1 cellular context compared by ENCODE assay signal in genomic region chr22:31489632-31490495, GRCh38.
A peak's percentile ranks its signal among the peaks of the same experiment; 100 is the strongest.
TF ChIP-seq lines count a peak whose summit lies in the region.

Gene EIF4ENIF1, minus strand, starts transcription at chr22:31489842. Its CDS starts 1,124 bp downstream, at chr22:31488718.

TF ChIP-seq in HepG2, 621 proteins besides CTCF, POLR2A, EP300 and RAD21 (continued from another document and continues in another):
- TF ChIP-seq, protein P1, sequence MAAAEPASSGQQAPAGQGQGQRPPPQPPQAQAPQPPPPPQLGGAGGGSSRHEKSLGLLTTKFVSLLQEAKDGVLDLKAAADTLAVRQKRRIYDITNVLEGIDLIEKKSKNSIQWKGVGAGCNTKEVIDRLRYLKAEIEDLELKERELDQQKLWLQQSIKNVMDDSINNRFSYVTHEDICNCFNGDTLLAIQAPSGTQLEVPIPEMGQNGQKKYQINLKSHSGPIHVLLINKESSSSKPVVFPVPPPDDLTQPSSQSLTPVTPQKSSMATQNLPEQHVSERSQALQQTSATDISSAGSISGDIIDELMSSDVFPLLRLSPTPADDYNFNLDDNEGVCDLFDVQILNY (CRISPR knock-in tag; conservative IDR thresholded peaks at IDR 0.05): peak; percentile 72; the same call in 1 of the 2 replicates
- TF ChIP-seq ARNT2 (CRISPR knock-in tag; IDR thresholded peaks at IDR 0.05; ENCODE audit: low read depth) (peak; percentile 72), ZNF30 (CRISPR knock-in tag; IDR thresholded peaks at IDR 0.05) (no peak), HNF1A (IDR thresholded peaks at IDR 0.05; ENCODE audit: low read depth) (no peak), HNF1A (CRISPR knock-in tag; IDR thresholded peaks at IDR 0.05; ENCODE audit: borderline replicate concordance) (peak; percentile 62; the same call in 1 of the 2 replicates), ZNF512B (CRISPR knock-in tag; IDR thresholded peaks at IDR 0.05; ENCODE audit: borderline replicate concordance) (no peak), POLR2AphosphoS2 (IDR thresholded peaks at IDR 0.05; ENCODE audit: low read depth, low read length) (no peak), ZNF331 (CRISPR knock-in tag; IDR thresholded peaks at IDR 0.05) (no peak), CREBL2 (CRISPR knock-in tag; IDR thresholded peaks at IDR 0.05; ENCODE audit: borderline replicate concordance) (peak; percentile 79; the same call in 1 of the 2 replicates), ATF7 (IDR thresholded peaks at IDR 0.05) (no peak), ATF7 (CRISPR knock-in tag; IDR thresholded peaks at IDR 0.05) (no peak), RARA (CRISPR knock-in tag; IDR thresholded peaks at IDR 0.05) (peak; percentile 12), ZNF724P (CRISPR knock-in tag; IDR thresholded peaks at IDR 0.05; ENCODE audit: borderline replicate concordance) (no peak; the same call in 1 of the 2 replicates), ELF1 (CRISPR knock-in tag; IDR thresholded peaks at IDR 0.05) (no peak), MTA3 (CRISPR knock-in tag; IDR thresholded peaks at IDR 0.05) (no peak), NFE2L2 (IDR thresholded peaks at IDR 0.05; ENCODE audit: low read length) (no peak), NFKBIZ (CRISPR knock-in tag; IDR thresholded peaks at IDR 0.05) (peak; percentile 59; the same call in 1 of the 2 replicates), FOXA3 (CRISPR knock-in tag; IDR thresholded peaks at IDR 0.05) (no peak), NAIF1 (CRISPR knock-in tag; IDR thresholded peaks at IDR 0.05; ENCODE audit: borderline replicate concordance) (no peak), MXD3 (CRISPR knock-in tag; IDR thresholded peaks at IDR 0.05) (peak; percentile 79; the same call in 1 of the 2 replicates), SYNCRIP (IDR thresholded peaks at IDR 0.05; ENCODE audit: insufficient read depth, low read depth, low read length) (no peak), SRY (CRISPR knock-in tag; IDR thresholded peaks at IDR 0.05) (peak; percentile 73; the same call in 1 of the 2 replicates), TEAD2 (CRISPR knock-in tag; IDR thresholded peaks at IDR 0.05) (no peak), EED (CRISPR knock-in tag; IDR thresholded peaks at IDR 0.05) (peak; percentile 83; the same call in 1 of the 2 replicates), PHF21A (CRISPR knock-in tag; IDR thresholded peaks at IDR 0.05) (peak; percentile 80)
- TF ChIP-seq, protein P2, sequence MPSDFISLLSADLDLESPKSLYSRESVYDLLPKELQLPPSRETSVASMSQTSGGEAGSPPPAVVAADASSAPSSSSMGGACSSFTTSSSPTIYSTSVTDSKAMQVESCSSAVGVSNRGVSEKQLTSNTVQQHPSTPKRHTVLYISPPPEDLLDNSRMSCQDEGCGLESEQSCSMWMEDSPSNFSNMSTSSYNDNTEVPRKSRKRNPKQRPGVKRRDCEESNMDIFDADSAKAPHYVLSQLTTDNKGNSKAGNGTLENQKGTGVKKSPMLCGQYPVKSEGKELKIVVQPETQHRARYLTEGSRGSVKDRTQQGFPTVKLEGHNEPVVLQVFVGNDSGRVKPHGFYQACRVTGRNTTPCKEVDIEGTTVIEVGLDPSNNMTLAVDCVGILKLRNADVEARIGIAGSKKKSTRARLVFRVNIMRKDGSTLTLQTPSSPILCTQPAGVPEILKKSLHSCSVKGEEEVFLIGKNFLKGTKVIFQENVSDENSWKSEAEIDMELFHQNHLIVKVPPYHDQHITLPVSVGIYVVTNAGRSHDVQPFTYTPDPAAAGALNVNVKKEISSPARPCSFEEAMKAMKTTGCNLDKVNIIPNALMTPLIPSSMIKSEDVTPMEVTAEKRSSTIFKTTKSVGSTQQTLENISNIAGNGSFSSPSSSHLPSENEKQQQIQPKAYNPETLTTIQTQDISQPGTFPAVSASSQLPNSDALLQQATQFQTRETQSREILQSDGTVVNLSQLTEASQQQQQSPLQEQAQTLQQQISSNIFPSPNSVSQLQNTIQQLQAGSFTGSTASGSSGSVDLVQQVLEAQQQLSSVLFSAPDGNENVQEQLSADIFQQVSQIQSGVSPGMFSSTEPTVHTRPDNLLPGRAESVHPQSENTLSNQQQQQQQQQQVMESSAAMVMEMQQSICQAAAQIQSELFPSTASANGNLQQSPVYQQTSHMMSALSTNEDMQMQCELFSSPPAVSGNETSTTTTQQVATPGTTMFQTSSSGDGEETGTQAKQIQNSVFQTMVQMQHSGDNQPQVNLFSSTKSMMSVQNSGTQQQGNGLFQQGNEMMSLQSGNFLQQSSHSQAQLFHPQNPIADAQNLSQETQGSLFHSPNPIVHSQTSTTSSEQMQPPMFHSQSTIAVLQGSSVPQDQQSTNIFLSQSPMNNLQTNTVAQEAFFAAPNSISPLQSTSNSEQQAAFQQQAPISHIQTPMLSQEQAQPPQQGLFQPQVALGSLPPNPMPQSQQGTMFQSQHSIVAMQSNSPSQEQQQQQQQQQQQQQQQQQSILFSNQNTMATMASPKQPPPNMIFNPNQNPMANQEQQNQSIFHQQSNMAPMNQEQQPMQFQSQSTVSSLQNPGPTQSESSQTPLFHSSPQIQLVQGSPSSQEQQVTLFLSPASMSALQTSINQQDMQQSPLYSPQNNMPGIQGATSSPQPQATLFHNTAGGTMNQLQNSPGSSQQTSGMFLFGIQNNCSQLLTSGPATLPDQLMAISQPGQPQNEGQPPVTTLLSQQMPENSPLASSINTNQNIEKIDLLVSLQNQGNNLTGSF (CRISPR knock-in tag; IDR thresholded peaks at IDR 0.05): no peak
- TF ChIP-seq, protein P3, sequence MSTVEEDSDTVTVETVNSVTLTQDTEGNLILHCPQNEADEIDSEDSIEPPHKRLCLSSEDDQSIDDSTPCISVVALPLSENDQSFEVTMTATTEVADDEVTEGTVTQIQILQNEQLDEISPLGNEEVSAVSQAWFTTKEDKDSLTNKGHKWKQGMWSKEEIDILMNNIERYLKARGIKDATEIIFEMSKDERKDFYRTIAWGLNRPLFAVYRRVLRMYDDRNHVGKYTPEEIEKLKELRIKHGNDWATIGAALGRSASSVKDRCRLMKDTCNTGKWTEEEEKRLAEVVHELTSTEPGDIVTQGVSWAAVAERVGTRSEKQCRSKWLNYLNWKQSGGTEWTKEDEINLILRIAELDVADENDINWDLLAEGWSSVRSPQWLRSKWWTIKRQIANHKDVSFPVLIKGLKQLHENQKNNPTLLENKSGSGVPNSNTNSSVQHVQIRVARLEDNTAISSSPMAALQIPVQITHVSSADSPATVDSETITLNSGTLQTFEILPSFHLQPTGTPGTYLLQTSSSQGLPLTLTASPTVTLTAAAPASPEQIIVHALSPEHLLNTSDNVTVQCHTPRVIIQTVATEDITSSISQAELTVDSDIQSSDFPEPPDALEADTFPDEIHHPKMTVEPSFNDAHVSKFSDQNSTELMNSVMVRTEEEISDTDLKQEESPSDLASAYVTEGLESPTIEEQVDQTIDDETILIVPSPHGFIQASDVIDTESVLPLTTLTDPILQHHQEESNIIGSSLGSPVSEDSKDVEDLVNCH (CRISPR knock-in tag; IDR thresholded peaks at IDR 0.05): peak; percentile 93; the same call in 1 of the 2 replicates
- TF ChIP-seq, protein P4, sequence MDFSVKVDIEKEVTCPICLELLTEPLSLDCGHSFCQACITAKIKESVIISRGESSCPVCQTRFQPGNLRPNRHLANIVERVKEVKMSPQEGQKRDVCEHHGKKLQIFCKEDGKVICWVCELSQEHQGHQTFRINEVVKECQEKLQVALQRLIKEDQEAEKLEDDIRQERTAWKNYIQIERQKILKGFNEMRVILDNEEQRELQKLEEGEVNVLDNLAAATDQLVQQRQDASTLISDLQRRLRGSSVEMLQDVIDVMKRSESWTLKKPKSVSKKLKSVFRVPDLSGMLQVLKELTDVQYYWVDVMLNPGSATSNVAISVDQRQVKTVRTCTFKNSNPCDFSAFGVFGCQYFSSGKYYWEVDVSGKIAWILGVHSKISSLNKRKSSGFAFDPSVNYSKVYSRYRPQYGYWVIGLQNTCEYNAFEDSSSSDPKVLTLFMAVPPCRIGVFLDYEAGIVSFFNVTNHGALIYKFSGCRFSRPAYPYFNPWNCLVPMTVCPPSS (IDR thresholded peaks at IDR 0.05): no peak
- TF ChIP-seq, protein P5, sequence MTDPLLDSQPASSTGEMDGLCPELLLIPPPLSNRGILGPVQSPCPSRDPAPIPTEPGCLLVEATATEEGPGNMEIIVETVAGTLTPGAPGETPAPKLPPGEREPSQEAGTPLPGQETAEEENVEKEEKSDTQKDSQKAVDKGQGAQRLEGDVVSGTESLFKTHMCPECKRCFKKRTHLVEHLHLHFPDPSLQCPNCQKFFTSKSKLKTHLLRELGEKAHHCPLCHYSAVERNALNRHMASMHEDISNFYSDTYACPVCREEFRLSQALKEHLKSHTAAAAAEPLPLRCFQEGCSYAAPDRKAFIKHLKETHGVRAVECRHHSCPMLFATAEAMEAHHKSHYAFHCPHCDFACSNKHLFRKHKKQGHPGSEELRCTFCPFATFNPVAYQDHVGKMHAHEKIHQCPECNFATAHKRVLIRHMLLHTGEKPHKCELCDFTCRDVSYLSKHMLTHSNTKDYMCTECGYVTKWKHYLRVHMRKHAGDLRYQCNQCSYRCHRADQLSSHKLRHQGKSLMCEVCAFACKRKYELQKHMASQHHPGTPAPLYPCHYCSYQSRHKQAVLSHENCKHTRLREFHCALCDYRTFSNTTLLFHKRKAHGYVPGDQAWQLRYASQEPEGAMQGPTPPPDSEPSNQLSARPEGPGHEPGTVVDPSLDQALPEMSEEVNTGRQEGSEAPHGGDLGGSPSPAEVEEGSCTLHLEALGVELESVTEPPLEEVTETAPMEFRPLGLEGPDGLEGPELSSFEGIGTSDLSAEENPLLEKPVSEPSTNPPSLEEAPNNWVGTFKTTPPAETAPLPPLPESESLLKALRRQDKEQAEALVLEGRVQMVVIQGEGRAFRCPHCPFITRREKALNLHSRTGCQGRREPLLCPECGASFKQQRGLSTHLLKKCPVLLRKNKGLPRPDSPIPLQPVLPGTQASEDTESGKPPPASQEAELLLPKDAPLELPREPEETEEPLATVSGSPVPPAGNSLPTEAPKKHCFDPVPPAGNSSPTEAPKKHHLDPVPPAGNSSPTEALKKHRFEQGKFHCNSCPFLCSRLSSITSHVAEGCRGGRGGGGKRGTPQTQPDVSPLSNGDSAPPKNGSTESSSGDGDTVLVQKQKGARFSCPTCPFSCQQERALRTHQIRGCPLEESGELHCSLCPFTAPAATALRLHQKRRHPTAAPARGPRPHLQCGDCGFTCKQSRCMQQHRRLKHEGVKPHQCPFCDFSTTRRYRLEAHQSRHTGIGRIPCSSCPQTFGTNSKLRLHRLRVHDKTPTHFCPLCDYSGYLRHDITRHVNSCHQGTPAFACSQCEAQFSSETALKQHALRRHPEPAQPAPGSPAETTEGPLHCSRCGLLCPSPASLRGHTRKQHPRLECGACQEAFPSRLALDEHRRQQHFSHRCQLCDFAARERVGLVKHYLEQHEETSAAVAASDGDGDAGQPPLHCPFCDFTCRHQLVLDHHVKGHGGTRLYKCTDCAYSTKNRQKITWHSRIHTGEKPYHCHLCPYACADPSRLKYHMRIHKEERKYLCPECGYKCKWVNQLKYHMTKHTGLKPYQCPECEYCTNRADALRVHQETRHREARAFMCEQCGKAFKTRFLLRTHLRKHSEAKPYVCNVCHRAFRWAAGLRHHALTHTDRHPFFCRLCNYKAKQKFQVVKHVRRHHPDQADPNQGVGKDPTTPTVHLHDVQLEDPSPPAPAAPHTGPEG (CRISPR knock-in tag; IDR thresholded peaks at IDR 0.05): no peak
- TF ChIP-seq, protein P6, sequence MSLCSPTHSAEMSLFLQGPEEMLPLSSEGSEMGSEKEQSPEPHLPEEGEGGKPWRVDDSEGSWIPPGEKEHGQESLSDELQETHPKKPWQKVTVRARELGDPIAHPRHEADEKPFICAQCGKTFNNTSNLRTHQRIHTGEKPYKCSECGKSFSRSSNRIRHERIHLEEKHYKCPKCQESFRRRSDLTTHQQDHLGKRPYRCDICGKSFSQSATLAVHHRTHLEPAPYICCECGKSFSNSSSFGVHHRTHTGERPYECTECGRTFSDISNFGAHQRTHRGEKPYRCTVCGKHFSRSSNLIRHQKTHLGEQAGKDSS (CRISPR knock-in tag; IDR thresholded peaks at IDR 0.05; ENCODE audit: borderline replicate concordance, low read depth): peak; percentile 60; the same call in 1 of the 2 replicates
